Comparison of ENCODE assay signal across 13 cellular contexts in genomic region chr5:180170111-180170809, GRCh38. TPM values are rescaled to one million over a fixed set of nuclear protein-coding genes. Genes with fewer than 3 reads are reported as not detected.
DNase-seq lines count a peak whose midpoint lies in the region; ATAC-seq and TF ChIP-seq lines count a peak whose summit lies in the region.
"Had no signal": no experiment of that assay in that cellular context is flagged by ENCODE, and none has a peak within 500 bp of the region (broad histone marks: within the 10 kb centered on the region; RNA-seq: fewer than 3 reads in every experiment).

No MANE protein-coding gene starts in this region.

- peak overlapping the region; percentile 30 for H3K9ac ChIP-seq in neuronal stem cell (ENCODE audit: low read depth, low read length, poor library complexity)

- peak overlapping the region; percentile 94 for H2BK15ac ChIP-seq in neuronal stem cell (ENCODE audit: low read length)

- DNase-seq in Right ventricle myocardium inferior (ENCODE audit: missing footprints): no peak
- no peak for DNase-seq in cardiac septum (ENCODE audit: low spot score)
- DNase-seq in head of caudate nucleus: peak; percentile 75 to 94 (median 88)
- no peak for DNase-seq in neuronal stem cell (ENCODE audit: low spot score)
- DNase-seq in aorta: no peak
- DNase-seq in activated CD8-positive, alpha-beta memory T cell treated with anti-CD3 and anti-CD28 coated beads for 24 hours: no peak
- DNase-seq in upper lobe of right lung: no peak
- DNase-seq: dermis blood vessel endothelial cell; naive B cell; stimulated activated CD4-positive, alpha-beta T cell treated with anti-CD3 and anti-CD28 coated beads, Interleukin-12 subunit alpha, Interleukin-12 subunit beta, amount 100 ng/mL, for 4 hours; SW 1271 had no signal

- peak overlapping the region; percentile 82 for H4K8ac ChIP-seq in neuronal stem cell (ENCODE audit: low read depth, low read length)

- no peak for TF ChIP-seq CTCF in upper lobe of right lung (IDR thresholded peaks at IDR 0.05)

- peak overlapping the region; percentile 47 for H3K14ac ChIP-seq in neuronal stem cell (ENCODE audit: low read length)

- H2AFZ ChIP-seq in neuronal stem cell (ENCODE audit: low read length): peak overlapping the region; percentile 81

- H3K4me2 ChIP-seq in neuronal stem cell (ENCODE audit: insufficient read depth, low read length, poor library complexity, severe bottlenecking): no peak overlapping the region

- H3K9me3 ChIP-seq in neuronal stem cell (replicated peaks in 1 of 2; ENCODE audit: control insufficient read depth in 2 of 2, insufficient read depth in 1 of 2, low read depth in 1 of 2, low read length in 2 of 2): no peaks in the 10 kb centered on the region
- H3K9me3 ChIP-seq in aorta (ENCODE audit: control insufficient read depth, low read length): no peaks in the 10 kb centered on the region
- H3K9me3 ChIP-seq in upper lobe of right lung: no peaks in the 10 kb centered on the region

- intact Hi-C loops in Right ventricle myocardium inferior (cut with DNase I) (no loop called here), cardiac septum (cut with DNase I) (no loop called here), head of caudate nucleus (cut with DNase I) (loop anchor here (10.0 kb wide), 1 partner anchor 45 kb away; no protein-coding TSS in a partner anchor), aorta (cut with DNase I) (no loop called here), upper lobe of right lung (cut with DNase I) (no loop called here)

- H3K27me3 Mint-ChIP-seq in activated T-helper 17 cell treated with anti-CD3 and anti-CD28 coated beads, Interleukin-2, amount 50 U/mL, for 72 hours: peaks cover 13% of the 10 kb centered on the region

- H3K4me1 ChIP-seq in neuronal stem cell (ENCODE audit: control insufficient read depth in 2 of 2, insufficient read depth in 1 of 2, low read depth in 1 of 2, low read length in 2 of 2) (peaks cover 12% of the 10 kb centered on the region in 2 donors), aorta (ENCODE audit: control insufficient read depth in 1 of 2, insufficient read depth in 2 of 2, low read length in 2 of 2) (no peaks in the 10 kb centered on the region), upper lobe of right lung (no peaks in the 10 kb centered on the region)

- peak overlapping the region; percentile 87 for H2BK120ac ChIP-seq in neuronal stem cell (ENCODE audit: low read depth, low read length)

- H3K4me3 Mint-ChIP-seq in activated T-helper 17 cell treated with anti-CD3 and anti-CD28 coated beads, Interleukin-2, amount 50 U/mL, for 72 hours: no peak overlapping the region
- H3K4me3 Mint-ChIP-seq: naive B cell had no signal

- no CpG with 5 or more reads among the region's 32 CpGs for WGBS in neuronal stem cell (ENCODE audit: extremely low coverage in 2 of 2, insufficient read length in 2 of 2, insufficient replicate concordance in 1 of 2), 2 donors
- 56% methylated on average over 31 to 32 of the region's 32 CpGs for WGBS in aorta, 2 donors

- H3K27ac ChIP-seq in neuronal stem cell (replicated peaks; ENCODE audit: low read length) (no peak overlapping the region), aorta (ENCODE audit: low read depth in 1 of 2, low read length in 2 of 2) (no peak overlapping the region), upper lobe of right lung (no peak overlapping the region)

- no peak overlapping the region for H4K91ac ChIP-seq in neuronal stem cell (ENCODE audit: low read depth, low read length, poor library complexity)

- H3K4me3 ChIP-seq in neuronal stem cell (ENCODE audit: low read length in 2 of 2) (no peak overlapping the region), aorta (ENCODE audit: low read length in 2 of 2) (no peak overlapping the region), upper lobe of right lung (no peak overlapping the region)

- no peaks in the 10 kb centered on the region for H3K9me3 Mint-ChIP-seq in activated T-helper 17 cell treated with anti-CD3 and anti-CD28 coated beads, Interleukin-2, amount 50 U/mL, for 72 hours

- H3K23ac ChIP-seq in neuronal stem cell (ENCODE audit: low read depth, low read length, poor library complexity): peak overlapping the region; percentile 25

- peak overlapping the region; percentile 71 for H2AK5ac ChIP-seq in neuronal stem cell (ENCODE audit: low read depth, low read length)

- H3K18ac ChIP-seq in neuronal stem cell (ENCODE audit: low read length): peak overlapping the region; percentile 96

- no peak overlapping the region for H3K27ac Mint-ChIP-seq in activated T-helper 17 cell treated with anti-CD3 and anti-CD28 coated beads, Interleukin-2, amount 50 U/mL, for 72 hours

- H3K27me3 ChIP-seq in neuronal stem cell (ENCODE audit: control insufficient read depth in 3 of 3, insufficient read depth in 3 of 3, low read depth in 1 of 3, low read length in 3 of 3): no peaks in the 10 kb centered on the region
- H3K27me3 ChIP-seq in aorta (ENCODE audit: control insufficient read depth in 1 of 2, insufficient read depth in 2 of 2, low read length in 1 of 2): no peaks in the 10 kb centered on the region
- peaks cover 18% of the 10 kb centered on the region for H3K27me3 ChIP-seq in upper lobe of right lung

- ATAC-seq in Right ventricle myocardium inferior (peak; percentile 62), aorta (ENCODE audit: low FRiP score) (peak; percentile 19), upper lobe of right lung (no peak)
- ATAC-seq in activated T-helper 17 cell treated with anti-CD3 and anti-CD28 coated beads, Interleukin-2, amount 50 U/mL, for 72 hours (replicated peaks): no peak
- ATAC-seq: HCT116 had no signal

- H2BK12ac ChIP-seq in neuronal stem cell (ENCODE audit: low read length): peak overlapping the region; percentile 73

- no peaks in the 10 kb centered on the region for H3K36me3 Mint-ChIP-seq in activated T-helper 17 cell treated with anti-CD3 and anti-CD28 coated beads, Interleukin-2, amount 50 U/mL, for 72 hours (ENCODE audit: low read depth)
- H3K36me3 Mint-ChIP-seq: naive B cell had no signal

- H3K79me1 ChIP-seq in neuronal stem cell (ENCODE audit: low read depth, low read length): no peaks in the 10 kb centered on the region

- no peaks in the 10 kb centered on the region for H3K4me1 Mint-ChIP-seq in activated T-helper 17 cell treated with anti-CD3 and anti-CD28 coated beads, Interleukin-2, amount 50 U/mL, for 72 hours
- H3K4me1 Mint-ChIP-seq: naive B cell had no signal

- H3K36me3 ChIP-seq in neuronal stem cell (replicated peaks in 1 of 2; ENCODE audit: control insufficient read depth in 2 of 2, insufficient read depth in 2 of 2, low read length in 2 of 2) (no peaks in the 10 kb centered on the region), aorta (ENCODE audit: control insufficient read depth in 1 of 2, insufficient read depth in 2 of 2, low read length in 1 of 2) (no peaks in the 10 kb centered on the region), upper lobe of right lung (no peaks in the 10 kb centered on the region)

- H2BK5ac ChIP-seq in neuronal stem cell (ENCODE audit: low read length): no peak overlapping the region

- H3K4ac ChIP-seq in neuronal stem cell (ENCODE audit: low read length): peak overlapping the region; percentile 8

RNA-seq across cellular contexts. Expression of gene RASGEF1C, which starts 38.8 kb away (rescaled TPM):
- total RNA-seq in Right ventricle myocardium inferior: 0.49 TPM
- total RNA-seq in cardiac septum: 0.40 TPM
- 1.6 TPM for polyA plus RNA-seq in neuronal stem cell (2013, experiment 1 of 2)
- polyA plus RNA-seq in neuronal stem cell (2013, experiment 2 of 2): 1.2 TPM
- total RNA-seq in aorta: 1 to 10 TPM in 1 of 2 donors, under 1 TPM in 1; 0.66 to 1.2 TPM
- not detected for polyA plus RNA-seq in aorta
- not detected for total RNA-seq in upper lobe of right lung
- not detected for total RNA-seq in activated T-helper 17 cell treated with anti-CD3 and anti-CD28 coated beads, Interleukin-2, amount 50 U/mL, for 72 hours
- total RNA-seq: dermis blood vessel endothelial cell had no signal

Comparison
In these comparisons a context has a peak if more than half of its experiments do, and no peak if none do; other contexts are left out.
1. ATAC-seq: peak in Right ventricle myocardium inferior (single experiment) and aorta (single experiment); none in upper lobe of right lung (single experiment) and activated T-helper 17 cell treated with anti-CD3 and anti-CD28 coated beads, Interleukin-2, amount 50 U/mL, for 72 hours (single experiment).
2. DNase-seq: peak in head of caudate nucleus (42 of 42); none in Right ventricle myocardium inferior (single experiment), cardiac septum (single experiment), neuronal stem cell (single experiment), aorta (0 of 2), activated CD8-positive, alpha-beta memory T cell treated with anti-CD3 and anti-CD28 coated beads for 24 hours (single experiment) and upper lobe of right lung (single experiment).